In genomic region chr12:33429468-33429867, GRCh38 we compare ENCODE assay signal across 31 cellular contexts. TPM values are rescaled to one million over a fixed set of nuclear protein-coding genes. Genes with fewer than 3 reads are reported as not detected.
"Had no signal": no experiment of that assay in that cellular context is flagged by ENCODE, and none has a peak within 500 bp of the region (broad histone marks: within the 10 kb centered on the region; RNA-seq: fewer than 3 reads in every experiment).

No MANE protein-coding gene starts in this region.

- FAIRE-seq: bronchial epithelial cell, TTC549 had no signal

- H3K9me3 ChIP-seq: ascending aorta had no signal

- H3K27ac ChIP-seq: ascending aorta, cardiac muscle cell, VCaP had no signal

- ATAC-seq: activated CD8-positive, alpha-beta memory T cell treated with anti-CD3 and anti-CD28 coated beads, Interleukin-2, amount 10 ng/mL, durations not matched to agents 7 days and 5 days; activated CD8-positive, alpha-beta T cell treated with anti-CD3 and anti-CD28 coated beads for 36 hours; activated naive CD8-positive, alpha-beta T cell treated with anti-CD3 and anti-CD28 coated beads, Interleukin-2, amount 50 U/mL, for 24 hours had no signal

- H3K27me3 ChIP-seq: ascending aorta, cardiac muscle cell had no signal

- H3K4me3 ChIP-seq: ascending aorta, cardiac muscle cell had no signal

- H3K4me1 ChIP-seq: ascending aorta had no signal

- H3K36me3 ChIP-seq: ascending aorta, cardiac muscle cell had no signal

- DNase-seq: activated B cell treated with CpG ODN at 0.5 μM for 24 hours; activated CD4-positive, alpha-beta memory T cell treated with anti-CD3 and anti-CD28 coated beads for 36 hours; activated CD4-positive, alpha-beta T cell treated with anti-CD3 and anti-CD28 coated beads for 4 hours; activated CD4-positive, alpha-beta T cell treated with anti-CD3 and anti-CD28 coated beads, Interleukin-2, amount 10 ng/mL, durations not matched to agents 24 days and 14 days; activated CD4-positive, alpha-beta T cell treated with anti-CD3 and anti-CD28 coated beads, Interleukin-2, amount 50 U/mL, for 1 hour; activated CD4-positive, alpha-beta T cell treated with anti-CD3 and anti-CD28 coated beads, Interleukin-2, amount 50 U/mL, for 4 hours; activated CD4-positive, CD25-positive, alpha-beta regulatory T cell treated with anti-CD3 and anti-CD28 coated beads, Interleukin-2, amount 50 U/mL, for 72 hours; activated CD8-positive, alpha-beta memory T cell treated with anti-CD3 and anti-CD28 coated beads, Interleukin-2, amount 10 ng/mL, durations not matched to agents 7 days and 5 days; activated CD8-positive, alpha-beta memory T cell treated with anti-CD3 and anti-CD28 coated beads, Interleukin-2, amount 50 U/mL, for 48 hours; activated CD8-positive, alpha-beta T cell treated with anti-CD3 and anti-CD28 coated beads for 36 hours; activated effector memory CD4-positive, alpha-beta T cell treated with Interleukin-2 at 50 U/mL for 16 hours; activated gamma-delta T cell; activated naive CD4-positive, alpha-beta T cell treated with anti-CD3 and anti-CD28 coated beads, Interleukin-2, amount 10 ng/mL, durations not matched to agents 7 days and 5 days; activated naive CD4-positive, alpha-beta T cell treated with Interleukin-2 at 50 U/mL for 16 hours; activated naive CD8-positive, alpha-beta T cell treated with anti-CD3 and anti-CD28 coated beads, Interleukin-2, amount 10 ng/mL, durations not matched to agents 7 days and 5 days; activated naive CD8-positive, alpha-beta T cell treated with anti-CD3 and anti-CD28 coated beads, Interleukin-2, amount 50 U/mL, for 24 hours; activated T-cell treated with anti-CD3 and anti-CD28 coated beads, Interleukin-2, amount 50 U/mL, for 24 hours; activated T-cell treated with anti-CD3 and anti-CD28 coated beads, Interleukin-2, amount 50 U/mL, for 48 hours; amygdala; anterior cingulate cortex; caudate nucleus; cerebellar nuclear complex; T-helper 2 cell; T-helper 9 cell had no signal

RNA-seq across cellular contexts. Expression of gene SYT10, which starts 10.2 kb away (rescaled TPM):
- total RNA-seq: activated B cell treated with CpG ODN at 0.5 μM for 24 hours; activated CD4-positive, alpha-beta memory T cell treated with anti-CD3 and anti-CD28 coated beads for 36 hours; activated CD4-positive, alpha-beta T cell treated with anti-CD3 and anti-CD28 coated beads, Interleukin-2, amount 10 ng/mL, durations not matched to agents 24 days and 14 days; activated CD8-positive, alpha-beta memory T cell treated with anti-CD3 and anti-CD28 coated beads, Interleukin-2, amount 10 ng/mL, durations not matched to agents 7 days and 5 days; activated CD8-positive, alpha-beta T cell treated with anti-CD3 and anti-CD28 coated beads for 36 hours; activated naive CD8-positive, alpha-beta T cell treated with anti-CD3 and anti-CD28 coated beads, Interleukin-2, amount 10 ng/mL, durations not matched to agents 7 days and 5 days; activated T-helper 2 cell treated with anti-CD3 and anti-CD28 coated beads, Interferon-gamma antibody, Interleukin-2, Interleukin-4, amounts not matched to agents 10 μg/mL and 5 μg/mL and 100 μg/mL, durations not matched to agents 14 hours and 24 hours and 36 hours; ascending aorta; bronchial epithelial cell; chondrocyte had no signal
